In genomic region chr1:220785166-220786056, GRCh38 we compare ENCODE assay signal across 12 cellular contexts. TPM values are rescaled to one million over a fixed set of nuclear protein-coding genes. Genes with fewer than 3 reads are reported as not detected.
A peak's percentile ranks its signal among the peaks of the same experiment; 100 is the strongest.
DNase-seq lines count a peak whose midpoint lies in the region; ATAC-seq, FAIRE-seq and TF ChIP-seq lines count a peak whose summit lies in the region.
"Had no signal": no experiment of that assay in that cellular context is flagged by ENCODE, and none has a peak within 500 bp of the region (broad histone marks: within the 10 kb centered on the region; RNA-seq: fewer than 3 reads in every experiment).

No MANE protein-coding gene starts in this region.

- H3K9me3 ChIP-seq in T-helper 17 cell (ENCODE audit: control insufficient read depth, low read length, poor library complexity, severe bottlenecking) (peaks cover 2% of the 10 kb centered on the region), iPS-20b (ENCODE audit: insufficient read depth, low read depth, low read length) (no peaks in the 10 kb centered on the region)

- peaks cover 26% of the 10 kb centered on the region for H3K36me3 Mint-ChIP-seq in Calu3 (ENCODE audit: insufficient read depth, unreplicated experiment)
- H3K36me3 Mint-ChIP-seq in T-helper 17 cell (ENCODE audit: low read depth), result no peaks in the 10 kb centered on the region
- H3K36me3 Mint-ChIP-seq in T-helper 2 cell treated with Interferon-gamma antibody and Interleukin-4, amounts not matched to agents 5 μg/mL and 100 μg/mL, for 36 hours (ENCODE audit: low read depth), result no peaks in the 10 kb centered on the region

- intact Hi-C loops in Calu3 (cut with micrococcal nuclease; ENCODE audit: unreplicated experiment), result no loop called here
- intact Hi-C loops in sciatic nerve (cut with DNase I), result no loop called here

- H3K27me3 ChIP-seq in iPS-20b (ENCODE audit: insufficient read depth, low read length), result peaks cover 11% of the 10 kb centered on the region; the same call in 1 of the 2 replicates

- H3K9ac ChIP-seq in iPS-20b (ENCODE audit: low read depth, low read length), result peak overlapping the region; percentile 88; the same call in 1 of the 2 replicates

- H3K4me1 Mint-ChIP-seq in Calu3 (ENCODE audit: low read depth, unreplicated experiment) (peaks cover 18% of the 10 kb centered on the region), T-helper 17 cell (peaks cover 2% of the 10 kb centered on the region)
- H3K4me1 Mint-ChIP-seq in T-helper 2 cell treated with Interferon-gamma antibody and Interleukin-4, amounts not matched to agents 5 μg/mL and 100 μg/mL, for 36 hours (ENCODE audit: low read depth), result no peaks in the 10 kb centered on the region

- no peaks in the 10 kb centered on the region for H3K36me3 ChIP-seq in iPS-20b (ENCODE audit: insufficient read depth, low read depth, low read length)

- CTCF ChIA-PET in Calu3 (lab: Charles Lee), result interaction anchor here (1.1 kb wide), 1 partner anchor 51 kb away, joined by 3 read pairs; no protein-coding TSS in a partner anchor

- H3K27ac ChIP-seq in iPS-20b (ENCODE audit: low read length), result no peak overlapping the region

- no peaks in the 10 kb centered on the region for H3K4me1 ChIP-seq in iPS-20b (ENCODE audit: insufficient read depth, low read length)

- DNase-seq in Calu3 (no peak), T-helper 17 cell (no peak), sciatic nerve (ENCODE audit: low spot score) (no peak), urothelium cell line (ENCODE audit: low spot score) (no peak), NCI-H82 (lab: John Stamatoyannopoulos, UW) (no peak), NCI-H526 treated with DMSO at 0.1 percent for 48 hours (lab: John Stamatoyannopoulos, UW) (no peak)
- DNase-seq in T-helper 2 cell treated with Interferon-gamma antibody and Interleukin-4, amounts not matched to agents 5 μg/mL and 100 μg/mL, for 36 hours (ENCODE audit: low spot score), result no peak
- DNase-seq: activated CD4-positive, alpha-beta T cell treated with anti-CD3 and anti-CD28 coated beads, Interleukin-2, amount 50 U/mL, for 1 hour; activated gamma-delta T cell treated with Interleukin-2 at 50 U/mL for 16 hours; AML-193; GDM1 had no signal

- H3K27ac Mint-ChIP-seq in Calu3 (ENCODE audit: unreplicated experiment) (no peak overlapping the region), T-helper 17 cell (no peak overlapping the region)
- H3K27ac Mint-ChIP-seq in T-helper 2 cell treated with Interferon-gamma antibody and Interleukin-4, amounts not matched to agents 5 μg/mL and 100 μg/mL, for 36 hours, result no peak overlapping the region

- no peaks in the 10 kb centered on the region for H3K9me3 Mint-ChIP-seq in Calu3 (ENCODE audit: low read depth, unreplicated experiment)
- H3K9me3 Mint-ChIP-seq in T-helper 2 cell treated with Interferon-gamma antibody and Interleukin-4, amounts not matched to agents 5 μg/mL and 100 μg/mL, for 36 hours, result no peaks in the 10 kb centered on the region

- H3K27me3 Mint-ChIP-seq in Calu3 (ENCODE audit: unreplicated experiment) (no peaks in the 10 kb centered on the region), T-helper 17 cell (peaks cover 62% of the 10 kb centered on the region)
- H3K27me3 Mint-ChIP-seq in T-helper 2 cell treated with Interferon-gamma antibody and Interleukin-4, amounts not matched to agents 5 μg/mL and 100 μg/mL, for 36 hours (ENCODE audit: low read depth), result peaks cover 67% of the 10 kb centered on the region

- no peak for FAIRE-seq in urothelium cell line (lab: Jason Lieb, UNC)

- peak overlapping the region; percentile 87; the same call in 1 of the 2 replicates for H3K4me3 ChIP-seq in iPS-20b (ENCODE audit: low read length)

- TF ChIP-seq CTCF in Calu3 (IDR thresholded peaks at IDR 0.05; ENCODE audit: unreplicated experiment), result no peak

- H3K4me3 Mint-ChIP-seq in Calu3 (ENCODE audit: low read depth, unreplicated experiment) (peak overlapping the region; percentile 93), T-helper 17 cell (peak overlapping the region; percentile 39)
- H3K4me3 Mint-ChIP-seq in T-helper 2 cell treated with Interferon-gamma antibody and Interleukin-4, amounts not matched to agents 5 μg/mL and 100 μg/mL, for 36 hours, result no peak overlapping the region

- ATAC-seq in T-helper 17 cell (no peak), sciatic nerve (peak; percentile 24)

- BruUV-seq in Calu3 (replicated peaks; lab: Mats Ljungman, UMichigan), result no TSS peak

RNA-seq across cellular contexts. Expression of gene MTARC1, which starts 1.3 kb away (rescaled TPM):
- total RNA-seq in Calu3 (2022) (18.9 and 21.3 TPM in 2 replicates), T-helper 17 cell (under 1 TPM in 1 of 2 donors, not detected in 1; 0.75 TPM), sciatic nerve (28.6 TPM)

RNA-seq across cellular contexts. Expression of gene MTARC2, which starts 37.3 kb away (rescaled TPM):
- 9.1 and 16.4 TPM in 2 replicates for total RNA-seq in Calu3 (2022)
- under 1 TPM in 1 of 2 donors, not detected in 1; 0.72 TPM for total RNA-seq in T-helper 17 cell
- 35.0 TPM for total RNA-seq in sciatic nerve

Comparison
In these comparisons a context has a peak if more than half of its experiments do, and no peak if none do; other contexts are left out.
1. RNA of gene MTARC1, which starts 1.3 kb away (total RNA-seq): 28.6 TPM in sciatic nerve (single experiment) and 18.9 to 21.3 TPM in Calu3; 0.75 TPM in T-helper 17 cell; every median in the first group is over 10 times any median in the second.